Comparison of ENCODE assay signal across 1 cellular context in the genomic region with DNA sequence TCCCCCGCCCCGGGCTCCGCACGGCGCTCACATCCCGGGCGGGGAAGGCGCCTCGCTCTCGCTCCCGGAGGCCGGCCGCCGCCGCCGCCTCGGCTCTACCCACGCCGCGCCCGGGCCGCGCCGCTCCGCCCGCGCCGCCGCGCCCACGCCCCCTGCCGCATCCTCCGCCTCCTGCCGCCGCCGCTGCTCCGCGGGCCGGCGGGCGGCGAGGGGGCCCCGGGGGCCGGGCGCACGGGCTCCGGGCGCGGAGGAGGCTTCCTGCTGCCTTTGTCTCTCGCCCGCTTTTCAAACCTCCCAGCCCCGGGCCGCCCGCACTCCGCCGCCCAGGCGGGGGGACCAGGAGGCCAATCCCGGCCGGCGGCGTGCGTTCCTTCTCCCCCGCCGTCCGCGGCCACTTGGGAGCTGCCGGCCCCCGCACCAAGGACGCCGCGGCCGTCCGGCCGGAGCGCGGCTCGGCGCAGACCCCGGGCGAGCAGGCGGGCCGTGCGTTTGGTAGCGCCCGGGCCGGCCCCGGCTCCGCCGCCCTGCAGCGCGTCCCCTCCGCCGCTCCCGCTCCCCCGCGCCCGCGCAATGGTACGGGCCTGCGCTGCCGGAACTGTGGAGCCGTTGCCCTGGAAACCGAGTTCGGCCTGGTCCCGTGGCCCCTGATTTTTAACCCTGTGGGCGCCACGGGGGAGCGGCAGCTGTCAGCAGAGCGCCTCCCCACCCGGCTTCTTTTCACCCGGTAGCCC.
A peak's percentile ranks its signal among the peaks of the same experiment; 100 is the strongest.
TF ChIP-seq lines count a peak whose summit lies in the region.

A gene with protein sequence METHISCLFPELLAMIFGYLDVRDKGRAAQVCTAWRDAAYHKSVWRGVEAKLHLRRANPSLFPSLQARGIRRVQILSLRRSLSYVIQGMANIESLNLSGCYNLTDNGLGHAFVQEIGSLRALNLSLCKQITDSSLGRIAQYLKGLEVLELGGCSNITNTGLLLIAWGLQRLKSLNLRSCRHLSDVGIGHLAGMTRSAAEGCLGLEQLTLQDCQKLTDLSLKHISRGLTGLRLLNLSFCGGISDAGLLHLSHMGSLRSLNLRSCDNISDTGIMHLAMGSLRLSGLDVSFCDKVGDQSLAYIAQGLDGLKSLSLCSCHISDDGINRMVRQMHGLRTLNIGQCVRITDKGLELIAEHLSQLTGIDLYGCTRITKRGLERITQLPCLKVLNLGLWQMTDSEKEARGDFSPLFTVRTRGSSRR (minus strand): TSS at position 287 of the 731 bp plus-strand sequence. CDS start 515 bp downstream, outside the sequence.

TF ChIP-seq in GM12878, 131 proteins besides CTCF, POLR2A, EP300 and RAD21 (continued from another document):
- TF ChIP-seq, protein P1, sequence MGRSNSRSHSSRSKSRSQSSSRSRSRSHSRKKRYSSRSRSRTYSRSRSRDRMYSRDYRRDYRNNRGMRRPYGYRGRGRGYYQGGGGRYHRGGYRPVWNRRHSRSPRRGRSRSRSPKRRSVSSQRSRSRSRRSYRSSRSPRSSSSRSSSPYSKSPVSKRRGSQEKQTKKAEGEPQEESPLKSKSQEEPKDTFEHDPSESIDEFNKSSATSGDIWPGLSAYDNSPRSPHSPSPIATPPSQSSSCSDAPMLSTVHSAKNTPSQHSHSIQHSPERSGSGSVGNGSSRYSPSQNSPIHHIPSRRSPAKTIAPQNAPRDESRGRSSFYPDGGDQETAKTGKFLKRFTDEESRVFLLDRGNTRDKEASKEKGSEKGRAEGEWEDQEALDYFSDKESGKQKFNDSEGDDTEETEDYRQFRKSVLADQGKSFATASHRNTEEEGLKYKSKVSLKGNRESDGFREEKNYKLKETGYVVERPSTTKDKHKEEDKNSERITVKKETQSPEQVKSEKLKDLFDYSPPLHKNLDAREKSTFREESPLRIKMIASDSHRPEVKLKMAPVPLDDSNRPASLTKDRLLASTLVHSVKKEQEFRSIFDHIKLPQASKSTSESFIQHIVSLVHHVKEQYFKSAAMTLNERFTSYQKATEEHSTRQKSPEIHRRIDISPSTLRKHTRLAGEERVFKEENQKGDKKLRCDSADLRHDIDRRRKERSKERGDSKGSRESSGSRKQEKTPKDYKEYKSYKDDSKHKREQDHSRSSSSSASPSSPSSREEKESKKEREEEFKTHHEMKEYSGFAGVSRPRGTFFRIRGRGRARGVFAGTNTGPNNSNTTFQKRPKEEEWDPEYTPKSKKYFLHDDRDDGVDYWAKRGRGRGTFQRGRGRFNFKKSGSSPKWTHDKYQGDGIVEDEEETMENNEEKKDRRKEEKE (IDR thresholded peaks at IDR 0.05) = peak; percentile 89
